16 cellular contexts compared by ENCODE assay signal in the genomic region with DNA sequence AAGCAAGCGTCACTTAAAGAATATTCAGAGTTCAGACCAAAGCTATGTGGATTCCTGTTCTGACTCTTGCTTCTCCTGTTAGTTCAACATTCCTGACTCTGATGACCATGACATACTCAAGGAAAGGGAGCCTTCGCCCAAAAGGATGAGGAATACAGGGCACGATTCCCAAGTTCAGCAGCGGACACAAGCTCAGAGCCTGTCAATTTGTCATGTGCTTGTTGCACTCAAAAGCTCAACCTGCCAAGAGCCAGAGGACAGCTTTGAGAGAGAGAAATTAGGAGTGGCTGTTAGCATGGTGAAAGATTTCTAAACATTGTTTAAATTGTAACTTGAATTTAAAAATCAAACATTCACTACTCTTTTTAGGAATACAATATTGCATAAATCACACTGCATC. TPM values are rescaled to one million over a fixed set of nuclear protein-coding genes. Genes with fewer than 3 reads are reported as not detected.
DNase-seq lines count a peak whose midpoint lies in the region; ATAC-seq and TF ChIP-seq lines count a peak whose summit lies in the region.
"Had no signal": no experiment of that assay in that cellular context is flagged by ENCODE, and none has a peak within 500 bp of the region (broad histone marks: within the 10 kb centered on the region; RNA-seq: fewer than 3 reads in every experiment).

No MANE protein-coding gene starts in this region.

- H3K27ac Mint-ChIP-seq in GM23338 (no peak overlapping the region), nephron progenitor cell (peak overlapping the region; percentile 41)
- H3K27ac Mint-ChIP-seq: CD4-positive, alpha-beta memory T cell; H9 had no signal

- no peak overlapping the region for H3K4me3 Mint-ChIP-seq in GM23338
- H3K4me3 Mint-ChIP-seq in nephron progenitor cell, result no peak overlapping the region
- H3K4me3 Mint-ChIP-seq: CD4-positive, alpha-beta memory T cell; H9 had no signal

- no peak overlapping the region for H3K4me3 ChIP-seq in GM23338

- H3K36me3 Mint-ChIP-seq in GM23338 (ENCODE audit: low read depth), result peaks cover 14% of the 10 kb centered on the region
- peaks cover 17% of the 10 kb centered on the region for H3K36me3 Mint-ChIP-seq in nephron progenitor cell (ENCODE audit: low read depth)

- TF ChIP-seq CTCF in GM23338 (conservative IDR thresholded peaks at IDR 0.05; ENCODE audit: low read depth in 2 of 2) (no peak), nephron progenitor cell (IDR thresholded peaks at IDR 0.05) (no peak)

- H3K4me1 Mint-ChIP-seq in GM23338 (peaks cover 4% of the 10 kb centered on the region), nephron progenitor cell (no peaks in the 10 kb centered on the region)

- DNase-seq in GM23338 (ENCODE audit: low spot score) (peak; percentile 5), left lobe of liver (ENCODE audit: low spot score) (peak; percentile 59), nephron progenitor cell (no peak), NCI-H2196 (lab: John Stamatoyannopoulos, UW; ENCODE audit: unreplicated experiment) (no peak), NCI-H2171 (lab: John Stamatoyannopoulos, UW) (no peak)
- DNase-seq: C1 segment of cervical spinal cord; Calu3; CD4-positive, alpha-beta memory T cell; COR-L47; DMS53; DMS79 treated with DMSO at 0.1 percent for 48 hours; GF-D8; H9 had no signal

- H3K27ac ChIP-seq in GM23338 (ENCODE audit: low read depth), result no peak overlapping the region

- no peaks in the 10 kb centered on the region for H3K9me2 ChIP-seq in GM23338 (ENCODE audit: insufficient read depth)

- H3K36me3 ChIP-seq in GM23338 (ENCODE audit: insufficient read depth), result 0 out of 2 replicates have a peak, but pooled peaks cover 4% of the 10 kb centered on the region

- no peaks in the 10 kb centered on the region for H3K79me2 ChIP-seq in GM23338 (replicated peaks; ENCODE audit: insufficient read depth)

- ATAC-seq in GM23338 (no peak), left lobe of liver (peak; percentile 82), HG03095 (IDR thresholded peaks at IDR 0.05; ENCODE audit: unreplicated experiment) (no peak)
- ATAC-seq: HCT116 had no signal

- H3K4me2 ChIP-seq in GM23338, result no peak overlapping the region

- H3K27me3 Mint-ChIP-seq in GM23338 (ENCODE audit: insufficient read depth, low read depth, poor library complexity), result no peaks in the 10 kb centered on the region
- peaks cover 3% of the 10 kb centered on the region for H3K27me3 Mint-ChIP-seq in nephron progenitor cell (ENCODE audit: low read depth, poor library complexity)
- H3K27me3 Mint-ChIP-seq: CD4-positive, alpha-beta memory T cell had no signal

- no peaks in the 10 kb centered on the region for H3K27me3 ChIP-seq in GM23338 (ENCODE audit: insufficient read depth)

- H3K4me1 ChIP-seq in GM23338 (ENCODE audit: insufficient read depth), result 0 out of 2 replicates have a peak, but pooled peaks cover 5% of the 10 kb centered on the region

- H3F3A ChIP-seq in GM23338 (replicated peaks; ENCODE audit: low read depth), result no peaks in the 10 kb centered on the region

- H3K9me3 Mint-ChIP-seq in GM23338 (peaks cover 17% of the 10 kb centered on the region), nephron progenitor cell (peaks cover 18% of the 10 kb centered on the region)

- H4K20me1 ChIP-seq in GM23338 (replicated peaks; ENCODE audit: insufficient read depth), result no peaks in the 10 kb centered on the region

- H2AFZ ChIP-seq in GM23338, result no peak overlapping the region

TF ChIP-seq in GM23338, 12 proteins besides CTCF, POLR2A, EP300 and RAD21 (continues in another document):
- no peak for TF ChIP-seq ZNF331 (CRISPR knock-in tag; IDR thresholded peaks at IDR 0.05; ENCODE audit: low read depth)
- TF ChIP-seq EZH2phosphoT487 (IDR thresholded peaks at IDR 0.05; ENCODE audit: unreplicated experiment), result no peak
- TF ChIP-seq JUNB (IDR thresholded peaks at IDR 0.05; ENCODE audit: unreplicated experiment), result no peak
- TF ChIP-seq CREB1 (CRISPR knock-in tag; IDR thresholded peaks at IDR 0.05; ENCODE audit: low read depth), result no peak
- no peak for TF ChIP-seq POLR2AphosphoS5 (IDR thresholded peaks at IDR 0.05; ENCODE audit: low read depth)
- no peak for TF ChIP-seq EZH2 (IDR thresholded peaks at IDR 0.05; ENCODE audit: low read depth, unreplicated experiment)
- no peak for TF ChIP-seq ZNF114 (CRISPR knock-in tag; IDR thresholded peaks at IDR 0.05)
- no peak for TF ChIP-seq STAT1 (IDR thresholded peaks at IDR 0.05; ENCODE audit: unreplicated experiment)
- TF ChIP-seq, protein P1, sequence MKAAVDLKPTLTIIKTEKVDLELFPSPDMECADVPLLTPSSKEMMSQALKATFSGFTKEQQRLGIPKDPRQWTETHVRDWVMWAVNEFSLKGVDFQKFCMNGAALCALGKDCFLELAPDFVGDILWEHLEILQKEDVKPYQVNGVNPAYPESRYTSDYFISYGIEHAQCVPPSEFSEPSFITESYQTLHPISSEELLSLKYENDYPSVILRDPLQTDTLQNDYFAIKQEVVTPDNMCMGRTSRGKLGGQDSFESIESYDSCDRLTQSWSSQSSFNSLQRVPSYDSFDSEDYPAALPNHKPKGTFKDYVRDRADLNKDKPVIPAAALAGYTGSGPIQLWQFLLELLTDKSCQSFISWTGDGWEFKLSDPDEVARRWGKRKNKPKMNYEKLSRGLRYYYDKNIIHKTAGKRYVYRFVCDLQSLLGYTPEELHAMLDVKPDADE (IDR thresholded peaks at IDR 0.05), result no peak
- TF ChIP-seq, protein P2, sequence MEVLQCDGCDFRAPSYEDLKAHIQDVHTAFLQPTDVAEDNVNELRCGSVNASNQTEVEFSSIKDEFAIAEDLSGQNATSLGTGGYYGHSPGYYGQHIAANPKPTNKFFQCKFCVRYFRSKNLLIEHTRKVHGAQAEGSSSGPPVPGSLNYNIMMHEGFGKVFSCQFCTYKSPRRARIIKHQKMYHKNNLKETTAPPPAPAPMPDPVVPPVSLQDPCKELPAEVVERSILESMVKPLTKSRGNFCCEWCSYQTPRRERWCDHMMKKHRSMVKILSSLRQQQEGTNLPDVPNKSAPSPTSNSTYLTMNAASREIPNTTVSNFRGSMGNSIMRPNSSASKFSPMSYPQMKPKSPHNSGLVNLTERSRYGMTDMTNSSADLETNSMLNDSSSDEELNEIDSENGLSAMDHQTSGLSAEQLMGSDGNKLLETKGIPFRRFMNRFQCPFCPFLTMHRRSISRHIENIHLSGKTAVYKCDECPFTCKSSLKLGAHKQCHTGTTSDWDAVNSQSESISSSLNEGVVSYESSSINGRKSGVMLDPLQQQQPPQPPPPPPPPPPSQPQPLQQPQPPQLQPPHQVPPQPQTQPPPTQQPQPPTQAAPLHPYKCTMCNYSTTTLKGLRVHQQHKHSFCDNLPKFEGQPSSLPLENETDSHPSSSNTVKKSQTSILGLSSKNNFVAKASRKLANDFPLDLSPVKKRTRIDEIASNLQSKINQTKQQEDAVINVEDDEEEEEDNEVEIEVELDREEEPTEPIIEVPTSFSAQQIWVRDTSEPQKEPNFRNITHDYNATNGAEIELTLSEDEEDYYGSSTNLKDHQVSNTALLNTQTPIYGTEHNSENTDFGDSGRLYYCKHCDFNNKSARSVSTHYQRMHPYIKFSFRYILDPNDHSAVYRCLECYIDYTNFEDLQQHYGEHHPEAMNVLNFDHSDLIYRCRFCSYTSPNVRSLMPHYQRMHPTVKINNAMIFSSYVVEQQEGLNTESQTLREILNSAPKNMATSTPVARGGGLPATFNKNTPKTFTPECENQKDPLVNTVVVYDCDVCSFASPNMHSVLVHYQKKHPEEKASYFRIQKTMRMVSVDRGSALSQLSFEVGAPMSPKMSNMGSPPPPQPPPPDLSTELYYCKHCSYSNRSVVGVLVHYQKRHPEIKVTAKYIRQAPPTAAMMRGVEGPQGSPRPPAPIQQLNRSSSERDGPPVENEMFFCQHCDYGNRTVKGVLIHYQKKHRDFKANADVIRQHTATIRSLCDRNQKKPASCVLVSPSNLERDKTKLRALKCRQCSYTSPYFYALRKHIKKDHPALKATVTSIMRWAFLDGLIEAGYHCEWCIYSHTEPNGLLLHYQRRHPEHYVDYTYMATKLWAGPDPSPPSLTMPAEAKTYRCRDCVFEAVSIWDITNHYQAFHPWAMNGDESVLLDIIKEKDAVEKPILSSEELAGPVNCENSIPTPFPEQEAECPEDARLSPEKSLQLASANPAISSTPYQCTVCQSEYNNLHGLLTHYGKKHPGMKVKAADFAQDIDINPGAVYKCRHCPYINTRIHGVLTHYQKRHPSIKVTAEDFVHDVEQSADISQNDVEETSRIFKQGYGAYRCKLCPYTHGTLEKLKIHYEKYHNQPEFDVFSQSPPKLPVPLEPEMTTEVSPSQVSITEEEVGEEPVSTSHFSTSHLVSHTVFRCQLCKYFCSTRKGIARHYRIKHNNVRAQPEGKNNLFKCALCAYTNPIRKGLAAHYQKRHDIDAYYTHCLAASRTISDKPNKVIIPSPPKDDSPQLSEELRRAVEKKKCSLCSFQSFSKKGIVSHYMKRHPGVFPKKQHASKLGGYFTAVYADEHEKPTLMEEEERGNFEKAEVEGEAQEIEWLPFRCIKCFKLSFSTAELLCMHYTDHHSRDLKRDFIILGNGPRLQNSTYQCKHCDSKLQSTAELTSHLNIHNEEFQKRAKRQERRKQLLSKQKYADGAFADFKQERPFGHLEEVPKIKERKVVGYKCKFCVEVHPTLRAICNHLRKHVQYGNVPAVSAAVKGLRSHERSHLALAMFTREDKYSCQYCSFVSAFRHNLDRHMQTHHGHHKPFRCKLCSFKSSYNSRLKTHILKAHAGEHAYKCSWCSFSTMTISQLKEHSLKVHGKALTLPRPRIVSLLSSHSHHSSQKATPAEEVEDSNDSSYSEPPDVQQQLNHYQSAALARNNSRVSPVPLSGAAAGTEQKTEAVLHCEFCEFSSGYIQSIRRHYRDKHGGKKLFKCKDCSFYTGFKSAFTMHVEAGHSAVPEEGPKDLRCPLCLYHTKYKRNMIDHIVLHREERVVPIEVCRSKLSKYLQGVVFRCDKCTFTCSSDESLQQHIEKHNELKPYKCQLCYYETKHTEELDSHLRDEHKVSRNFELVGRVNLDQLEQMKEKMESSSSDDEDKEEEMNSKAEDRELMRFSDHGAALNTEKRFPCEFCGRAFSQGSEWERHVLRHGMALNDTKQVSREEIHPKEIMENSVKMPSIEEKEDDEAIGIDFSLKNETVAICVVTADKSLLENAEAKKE (CRISPR knock-in tag; IDR thresholded peaks at IDR 0.05), result no peak

RNA-seq across cellular contexts. Expression of a gene that starts 33.3 kb away (rescaled TPM):
- total RNA-seq in GM23338 (2014; rRNA removed; shearing (Covaris generic)), result 3.7 and 6.6 TPM in 2 replicates
- polyA plus RNA-seq in GM23338 (2016; fragmentation: Nextera tagmentation; extraction: Ambion mirVana), result 2.4 and 3.0 TPM in 2 replicates
- 1.1 TPM for total RNA-seq in left lobe of liver

RNA-seq across cellular contexts. Expression of a gene that starts 33.6 kb away (rescaled TPM):
- total RNA-seq in GM23338 (2014; rRNA removed; shearing (Covaris generic)), result 1.1 and 1.3 TPM in 2 replicates
- polyA plus RNA-seq in GM23338 (2016; fragmentation: Nextera tagmentation; extraction: Ambion mirVana), result 0.96 and 1.3 TPM in 2 replicates
- 1.3 TPM for total RNA-seq in left lobe of liver
- total RNA-seq: G401 had no signal

Comparison
In these comparisons a context has a peak if more than half of its experiments do, and no peak if none do; other contexts are left out.
1. DNase-seq: peak in GM23338 (single experiment) and left lobe of liver (single experiment); none in nephron progenitor cell (single experiment), NCI-H2196 (single experiment) and NCI-H2171 (single experiment).